In the genomic region with DNA sequence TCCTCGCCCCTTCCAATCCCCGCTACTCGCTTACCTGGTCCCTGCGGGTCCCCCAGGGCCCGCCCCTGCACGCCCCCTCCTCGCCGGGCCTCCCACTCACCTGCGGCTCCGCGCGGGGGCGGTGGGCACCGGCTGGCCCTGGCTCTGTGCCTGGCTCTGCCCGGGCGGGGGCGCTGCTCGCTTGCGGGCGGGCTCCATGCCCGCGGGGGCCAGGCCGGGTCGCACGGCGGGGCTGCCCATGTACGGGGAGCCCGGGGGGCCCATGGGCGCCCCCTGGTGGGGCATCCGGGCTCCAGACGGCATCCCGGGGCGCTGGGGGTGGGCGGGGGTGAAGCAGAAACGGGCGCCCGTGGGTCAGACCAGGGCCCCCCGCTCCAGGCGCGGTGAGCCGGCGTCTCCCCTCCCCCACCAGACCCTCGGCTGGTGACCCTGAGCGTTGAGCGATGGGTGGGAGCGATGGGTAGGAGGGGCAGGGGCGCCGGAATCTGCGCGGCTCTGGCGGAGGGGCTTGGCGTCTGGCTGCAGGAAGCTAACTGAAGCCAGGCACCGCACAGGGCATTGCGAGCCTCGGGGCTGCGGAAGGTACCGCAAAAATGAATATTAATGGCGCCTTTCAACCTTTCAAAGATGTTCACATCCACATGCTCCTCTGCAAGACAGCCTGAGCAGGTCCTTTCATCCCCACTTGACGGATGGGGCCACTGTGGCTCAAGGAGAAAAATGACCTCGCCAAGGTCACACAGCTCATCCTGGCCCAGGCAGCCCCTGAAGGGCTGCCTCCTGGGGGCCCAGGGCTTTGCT, we compare ENCODE assay signal across 1 cellular context.
TF ChIP-seq lines count a peak whose summit lies in the region.

No MANE protein-coding gene starts in this region.

TF ChIP-seq in HEK293, 187 proteins besides CTCF, POLR2A, EP300 and RAD21 (continued from another document):
- TF ChIP-seq ZBTB7A (tag by site-specific recombination; IDR thresholded peaks at IDR 0.05; ENCODE audit: low read depth) = peak; percentile 24; the same call in 1 of the 2 replicates
- TF ChIP-seq ZNF16 (tag by site-specific recombination; IDR thresholded peaks at IDR 0.05; ENCODE audit: low read depth) = no peak
- 0 out of 2 replicates have a peak, but pooled peaks have one; percentile 15 for TF ChIP-seq ZBTB44 (tag by site-specific recombination; IDR thresholded peaks at IDR 0.05)
- TF ChIP-seq ZNF335 (tag by site-specific recombination; conservative IDR thresholded peaks at IDR 0.05) = peak; percentile 57
- no peak for TF ChIP-seq TRIM28 (IDR thresholded peaks at IDR 0.05; ENCODE audit: borderline replicate concordance, low read length)
- no peak for TF ChIP-seq ZNF175 (tag by site-specific recombination; IDR thresholded peaks at IDR 0.05)
- TF ChIP-seq ZSCAN30 (tag by site-specific recombination; IDR thresholded peaks at IDR 0.05) = peak; percentile 62; the same call in 1 of the 2 replicates
- TF ChIP-seq ZFP37 (tag by site-specific recombination; IDR thresholded peaks at IDR 0.05) = no peak
- no peak for TF ChIP-seq ZNF639 (tag by site-specific recombination; IDR thresholded peaks at IDR 0.05)
- peak; percentile 44; the same call in 1 of the 2 replicates for TF ChIP-seq ZBTB20 (tag by site-specific recombination; IDR thresholded peaks at IDR 0.05)
- TF ChIP-seq ZFHX2 (tag by site-specific recombination; conservative IDR thresholded peaks at IDR 0.05) = peak; percentile 98
- no peak for TF ChIP-seq ZBTB48 (tag by site-specific recombination; IDR thresholded peaks at IDR 0.05)
- TF ChIP-seq PATZ1 (tag by site-specific recombination; IDR thresholded peaks at IDR 0.05) = peak; percentile 59
- peak; percentile 72 for TF ChIP-seq ZNF423 (tag by site-specific recombination; IDR thresholded peaks at IDR 0.05)
- TF ChIP-seq, protein P1, sequence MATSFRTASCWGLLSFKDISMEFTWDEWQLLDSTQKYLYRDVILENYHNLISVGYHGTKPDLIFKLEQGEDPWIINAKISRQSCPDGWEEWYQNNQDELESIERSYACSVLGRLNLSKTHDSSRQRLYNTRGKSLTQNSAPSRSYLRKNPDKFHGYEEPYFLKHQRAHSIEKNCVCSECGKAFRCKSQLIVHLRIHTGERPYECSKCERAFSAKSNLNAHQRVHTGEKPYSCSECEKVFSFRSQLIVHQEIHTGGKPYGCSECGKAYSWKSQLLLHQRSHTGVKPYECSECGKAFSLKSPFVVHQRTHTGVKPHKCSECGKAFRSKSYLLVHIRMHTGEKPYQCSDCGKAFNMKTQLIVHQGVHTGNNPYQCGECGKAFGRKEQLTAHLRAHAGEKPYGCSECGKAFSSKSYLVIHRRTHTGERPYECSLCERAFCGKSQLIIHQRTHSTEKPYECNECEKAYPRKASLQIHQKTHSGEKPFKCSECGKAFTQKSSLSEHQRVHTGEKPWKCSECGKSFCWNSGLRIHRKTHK (tag by site-specific recombination; IDR thresholded peaks at IDR 0.05) = no peak
- 0 out of 2 replicates have a peak, but pooled peaks have one; percentile 8 for TF ChIP-seq WT1 (tag by site-specific recombination; IDR thresholded peaks at IDR 0.05)
- peak; percentile 20; the same call in 1 of the 2 replicates for TF ChIP-seq GLIS1 (tag by site-specific recombination; IDR thresholded peaks at IDR 0.05)
- TF ChIP-seq, protein P2, sequence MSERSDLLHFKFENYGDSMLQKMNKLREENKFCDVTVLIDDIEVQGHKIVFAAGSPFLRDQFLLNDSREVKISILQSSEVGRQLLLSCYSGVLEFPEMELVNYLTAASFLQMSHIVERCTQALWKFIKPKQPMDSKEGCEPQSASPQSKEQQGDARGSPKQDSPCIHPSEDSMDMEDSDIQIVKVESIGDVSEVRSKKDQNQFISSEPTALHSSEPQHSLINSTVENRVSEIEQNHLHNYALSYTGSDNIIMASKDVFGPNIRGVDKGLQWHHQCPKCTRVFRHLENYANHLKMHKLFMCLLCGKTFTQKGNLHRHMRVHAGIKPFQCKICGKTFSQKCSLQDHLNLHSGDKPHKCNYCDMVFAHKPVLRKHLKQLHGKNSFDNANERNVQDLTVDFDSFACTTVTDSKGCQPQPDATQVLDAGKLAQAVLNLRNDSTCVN (tag by site-specific recombination; optimal IDR thresholded peaks at IDR 0.05) = peak; percentile 31
- TF ChIP-seq ZNF701 (tag by site-specific recombination; IDR thresholded peaks at IDR 0.05) = no peak
- TF ChIP-seq, protein P3, sequence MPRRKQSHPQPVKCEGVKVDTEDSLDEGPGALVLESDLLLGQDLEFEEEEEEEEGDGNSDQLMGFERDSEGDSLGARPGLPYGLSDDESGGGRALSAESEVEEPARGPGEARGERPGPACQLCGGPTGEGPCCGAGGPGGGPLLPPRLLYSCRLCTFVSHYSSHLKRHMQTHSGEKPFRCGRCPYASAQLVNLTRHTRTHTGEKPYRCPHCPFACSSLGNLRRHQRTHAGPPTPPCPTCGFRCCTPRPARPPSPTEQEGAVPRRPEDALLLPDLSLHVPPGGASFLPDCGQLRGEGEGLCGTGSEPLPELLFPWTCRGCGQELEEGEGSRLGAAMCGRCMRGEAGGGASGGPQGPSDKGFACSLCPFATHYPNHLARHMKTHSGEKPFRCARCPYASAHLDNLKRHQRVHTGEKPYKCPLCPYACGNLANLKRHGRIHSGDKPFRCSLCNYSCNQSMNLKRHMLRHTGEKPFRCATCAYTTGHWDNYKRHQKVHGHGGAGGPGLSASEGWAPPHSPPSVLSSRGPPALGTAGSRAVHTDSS (tag by site-specific recombination; IDR thresholded peaks at IDR 0.05) = no peak
